Comparison of ENCODE assay signal across 25 cellular contexts in genomic region chr2:151361674-151362380, GRCh38. TPM values are rescaled to one million over a fixed set of nuclear protein-coding genes. Genes with fewer than 3 reads are reported as not detected.
DNase-seq lines count a peak whose midpoint lies in the region; FAIRE-seq and TF ChIP-seq lines count a peak whose summit lies in the region.
"Had no signal": no experiment of that assay in that cellular context is flagged by ENCODE, and none has a peak within 500 bp of the region (broad histone marks: within the 10 kb centered on the region; RNA-seq: fewer than 3 reads in every experiment).

No MANE protein-coding gene starts in this region.

- no peak overlapping the region for H3K4me3 Mint-ChIP-seq in astrocyte (ENCODE audit: unreplicated experiment)
- H3K4me3 Mint-ChIP-seq: brain; stimulated activated naive CD8-positive, alpha-beta T cell treated with anti-CD3 and anti-CD28 coated beads, Interleukin-15, amount 100 ng/mL, for 72 hours; T-helper 17 cell had no signal

- H3K27me3 Mint-ChIP-seq in astrocyte (ENCODE audit: low read depth, unreplicated experiment): no peaks in the 10 kb centered on the region
- H3K27me3 Mint-ChIP-seq: brain; stimulated activated naive CD8-positive, alpha-beta T cell treated with anti-CD3 and anti-CD28 coated beads, Interleukin-15, amount 100 ng/mL, for 72 hours had no signal

- no peaks in the 10 kb centered on the region for H3K9me3 Mint-ChIP-seq in astrocyte (ENCODE audit: unreplicated experiment)
- H3K9me3 Mint-ChIP-seq: stimulated activated naive CD8-positive, alpha-beta T cell treated with anti-CD3 and anti-CD28 coated beads, Interleukin-15, amount 100 ng/mL, for 72 hours had no signal

- H3K27ac Mint-ChIP-seq in astrocyte (ENCODE audit: unreplicated experiment): no peak overlapping the region
- H3K27ac Mint-ChIP-seq: brain; stimulated activated naive CD8-positive, alpha-beta T cell treated with anti-CD3 and anti-CD28 coated beads, Interleukin-15, amount 100 ng/mL, for 72 hours; T-helper 17 cell had no signal

- H3K9ac ChIP-seq in astrocyte (ENCODE audit: low read length): no peak overlapping the region

- H3K27me3 ChIP-seq in astrocyte (ENCODE audit: insufficient read depth, low read length) (no peaks in the 10 kb centered on the region), stomach (no peaks in the 10 kb centered on the region)
- H3K27me3 ChIP-seq: gastroesophageal sphincter, tibial nerve had no signal

- DNase-seq in NCI-H82 (lab: John Stamatoyannopoulos, UW) (peak; percentile 46), NCI-H82 treated with DMSO at 0.1 percent for 48 hours (lab: John Stamatoyannopoulos, UW; ENCODE audit: unreplicated experiment) (no peak), astrocyte (ENCODE audit: low read depth) (peak; percentile 56), hepatic stellate cell (ENCODE audit: low spot score) (peak; percentile 46), NCI-H748 (lab: John Stamatoyannopoulos, UW; ENCODE audit: unreplicated experiment) (no peak), NCI-H345 (lab: John Stamatoyannopoulos, UW) (no peak), NCI-H1417 (lab: John Stamatoyannopoulos, UW) (no peak), stomach (no peak)
- DNase-seq: activated CD4-positive, alpha-beta T cell treated with anti-CD3 and anti-CD28 coated beads for 1 hour; activated gamma-delta T cell treated with Interleukin-2 at 50 U/mL for 16 hours; IMR-90; NCI-H1417 treated with DMSO at 0.1 percent for 48 hours; NCI-H2107; NCI-H524; stimulated activated CD4-positive, alpha-beta T cell treated with anti-CD3 and anti-CD28 coated beads, Interleukin-15, amount 100 ng/mL, for 24 hours; stimulated activated naive CD8-positive, alpha-beta T cell treated with anti-CD3 and anti-CD28 coated beads, Interleukin-15, amount 100 ng/mL, for 72 hours; T-helper 17 cell had no signal

- TF ChIP-seq CTCF in astrocyte (IDR thresholded peaks at IDR 0.05; ENCODE audit: insufficient read depth, low read depth, low read length) (no peak), stomach (IDR thresholded peaks at IDR 0.05) (no peak)

- H2AFZ ChIP-seq in astrocyte (ENCODE audit: low read depth, low read length): no peak overlapping the region

- H3K27ac ChIP-seq in astrocyte (ENCODE audit: low read depth, low read length) (no peak overlapping the region), stomach (no peak overlapping the region)
- H3K27ac ChIP-seq: 22Rv1, epithelial cell of prostate had no signal

- intact Hi-C loops in stomach (cut with DNase I; ENCODE audit: low total_unique reads): no loop called here

- no peak overlapping the region for H3K4me3 ChIP-seq in astrocyte (ENCODE audit: insufficient read depth, low read depth, low read length)
- H3K4me3 ChIP-seq in stomach: no peak overlapping the region
- H3K4me3 ChIP-seq: gastroesophageal sphincter, lung, tibial nerve had no signal

- TF ChIP-seq POLR2A in stomach (IDR thresholded peaks at IDR 0.05): no peak

- H3K4me1 Mint-ChIP-seq in astrocyte (ENCODE audit: low read depth, unreplicated experiment): peaks cover 18% of the 10 kb centered on the region
- H3K4me1 Mint-ChIP-seq: stimulated activated naive CD8-positive, alpha-beta T cell treated with anti-CD3 and anti-CD28 coated beads, Interleukin-15, amount 100 ng/mL, for 72 hours; T-helper 17 cell had no signal

- TF ChIP-seq EP300 in stomach (IDR thresholded peaks at IDR 0.05): no peak

- FAIRE-seq in astrocyte (lab: Jason Lieb, UNC): no peak
- FAIRE-seq: keratinocyte had no signal

- H3K36me3 ChIP-seq in astrocyte (ENCODE audit: insufficient read depth, low read length): no peaks in the 10 kb centered on the region
- H3K36me3 ChIP-seq in stomach: no peaks in the 10 kb centered on the region
- H3K36me3 ChIP-seq: gastroesophageal sphincter, tibial nerve had no signal

- H3K36me3 Mint-ChIP-seq in astrocyte (ENCODE audit: low read depth, unreplicated experiment): no peaks in the 10 kb centered on the region
- H3K36me3 Mint-ChIP-seq: brain had no signal

- H3K79me2 ChIP-seq in astrocyte (ENCODE audit: insufficient read depth, low read length): peaks cover 4% of the 10 kb centered on the region

- WGBS in stomach, 5 donors: 68 to 95% (median 81%) methylated on average over 3 of the region's 3 CpGs

- H3K4me1 ChIP-seq in astrocyte (ENCODE audit: insufficient read depth, low read length) (peaks cover 4% of the 10 kb centered on the region), stomach (peaks cover 0 to 3% (median 0%) of the 10 kb centered on the region in 4 donors)
- H3K4me1 ChIP-seq: gastroesophageal sphincter had no signal

- no peak overlapping the region for H3K4me2 ChIP-seq in astrocyte (ENCODE audit: low read length)

- no peaks in the 10 kb centered on the region for H3K9me3 ChIP-seq in astrocyte (ENCODE audit: insufficient read depth, low read depth, low read length)
- H3K9me3 ChIP-seq in stomach: no peaks in the 10 kb centered on the region
- H3K9me3 ChIP-seq: gastroesophageal sphincter, tibial nerve had no signal

- H4K20me1 ChIP-seq in astrocyte (ENCODE audit: insufficient read depth, low read length): no peaks in the 10 kb centered on the region

RNA-seq across cellular contexts. Expression of gene TNFAIP6, which starts 4.4 kb away (rescaled TPM):
- total RNA-seq in astrocyte (0.75 and 1.4 TPM in 2 replicates), stomach (10 to 100 TPM in 1 of 5 donors, 1 to 10 TPM in 2, not detected in 2; 3.0 to 10.5 (median 9.9) TPM)
- 1 to 10 TPM in 2 of 3 donors, under 1 TPM in 1; 0.73 to 6.0 (median 4.3) TPM for polyA plus RNA-seq in stomach
- total RNA-seq: T-helper 17 cell had no signal
- polyA plus RNA-seq: neural cell had no signal

RNA-seq across cellular contexts. Expression of gene RIF1, which starts 47.9 kb away (rescaled TPM):
- 39.1 and 39.3 TPM in 2 replicates for total RNA-seq in astrocyte
- 100 to 1,000 TPM in 1 of 5 donors, 10 to 100 TPM in 4; 22.8 to 105 (median 43.0) TPM for total RNA-seq in stomach
- polyA plus RNA-seq in stomach: 1 to 10 TPM; 2.2 to 3.0 (median 2.3) TPM

Comparison
In these comparisons a context has a peak if more than half of its experiments do, and no peak if none do; other contexts are left out.
1. DNase-seq: peak in NCI-H82 (single experiment), astrocyte (single experiment) and hepatic stellate cell (single experiment); none in NCI-H82 treated with DMSO at 0.1 percent for 48 hours (single experiment), NCI-H748 (single experiment), NCI-H345 (single experiment), NCI-H1417 (0 of 3) and stomach (single experiment).